In genomic region chr13:43159007-43159406, GRCh38 we compare ENCODE assay signal across 12 cellular contexts.
A peak's percentile ranks its signal among the peaks of the same experiment; 100 is the strongest.
DNase-seq lines count a peak whose midpoint lies in the region; ATAC-seq, FAIRE-seq and TF ChIP-seq lines count a peak whose summit lies in the region.
"Had no signal": no experiment of that assay in that cellular context is flagged by ENCODE, and none has a peak within 500 bp of the region (broad histone marks: within the 10 kb centered on the region; RNA-seq: fewer than 3 reads in every experiment).

No MANE protein-coding gene starts in this region.

- no peak overlapping the region for H3K27ac Mint-ChIP-seq in GM23338
- H3K27ac Mint-ChIP-seq: natural killer cell treated with Interleukin-12 subunit alpha and Interleukin-12 subunit beta and Interleukin-15 and Interleukin-18, amount 100 ng/mL, for 72 hours had no signal

- H3K4me1 ChIP-seq in GM23338 (ENCODE audit: insufficient read depth): peaks cover 5% of the 10 kb centered on the region; the same call in 1 of the 2 replicates
- H3K4me1 ChIP-seq: thyroid gland had no signal

- no peaks in the 10 kb centered on the region for H3K27me3 ChIP-seq in GM23338 (ENCODE audit: insufficient read depth)
- H3K27me3 ChIP-seq: thyroid gland had no signal

- H3K4me3 ChIP-seq in GM23338 (no peak overlapping the region), retinal pigment epithelial cell (ENCODE audit: low read length) (no peak overlapping the region)
- H3K4me3 ChIP-seq: thyroid gland had no signal

- no peaks in the 10 kb centered on the region for H3K36me3 ChIP-seq in GM23338 (ENCODE audit: insufficient read depth)
- H3K36me3 ChIP-seq: thyroid gland had no signal

- H3K4me3 Mint-ChIP-seq in GM23338: no peak overlapping the region
- H3K4me3 Mint-ChIP-seq: natural killer cell treated with Interleukin-12 subunit alpha and Interleukin-12 subunit beta and Interleukin-15 and Interleukin-18, amount 100 ng/mL, for 72 hours had no signal

- ATAC-seq in GM23338: peak; percentile 94
- ATAC-seq in HG03457 (IDR thresholded peaks at IDR 0.05; ENCODE audit: unreplicated experiment): no peak
- ATAC-seq in HG03159 (IDR thresholded peaks at IDR 0.05; ENCODE audit: unreplicated experiment): no peak
- no peak for ATAC-seq in GM21576 (IDR thresholded peaks at IDR 0.05; ENCODE audit: unreplicated experiment)
- ATAC-seq: natural killer cell treated with Interleukin-12 subunit alpha and Interleukin-12 subunit beta and Interleukin-15 and Interleukin-18, amount 100 ng/mL, for 72 hours had no signal

- H3K36me3 Mint-ChIP-seq in GM23338 (ENCODE audit: low read depth): no peaks in the 10 kb centered on the region; the same call in 2 of the 3 replicates
- H3K36me3 Mint-ChIP-seq: natural killer cell treated with Interleukin-12 subunit alpha and Interleukin-12 subunit beta and Interleukin-15 and Interleukin-18, amount 100 ng/mL, for 72 hours had no signal

- TF ChIP-seq CTCF in GM23338 (conservative IDR thresholded peaks at IDR 0.05; ENCODE audit: low read depth in 2 of 2) (peak in 1 of 2 experiments; percentile 34; a peak in 1 of 4 replicates), retinal pigment epithelial cell (conservative IDR thresholded peaks at IDR 0.05; ENCODE audit: low read depth, low read length) (peak; percentile 21)

- H3F3A ChIP-seq in GM23338 (replicated peaks; ENCODE audit: low read depth): no peaks in the 10 kb centered on the region

- H2AFZ ChIP-seq in GM23338: peak overlapping the region; percentile 30; the same call in 1 of the 2 replicates

- FAIRE-seq in H54 (lab: Jason Lieb, UNC): no peak

- TF ChIP-seq POLR2A in H54 (IDR thresholded peaks at IDR 0.05; ENCODE audit: low read depth, low read length): no peak

- H3K4me2 ChIP-seq in GM23338: no peak overlapping the region

- H3K4me1 Mint-ChIP-seq in GM23338: peaks cover 11% of the 10 kb centered on the region; the same call in 2 of the 3 replicates

- no peaks in the 10 kb centered on the region for H3K79me2 ChIP-seq in GM23338 (replicated peaks; ENCODE audit: insufficient read depth)

- peaks cover 2% of the 10 kb centered on the region for H3K27me3 Mint-ChIP-seq in GM23338 (ENCODE audit: insufficient read depth, low read depth, poor library complexity)

- DNase-seq in GM23338 (ENCODE audit: low spot score): peak; percentile 54
- peak; percentile 90 for DNase-seq in NCI-H446 treated with DMSO at 0.1 percent for 48 hours (lab: John Stamatoyannopoulos, UW)
- peak; percentile 83 for DNase-seq in fibroblast of peridontal ligament (ENCODE audit: extremely low read depth)
- no peak for DNase-seq in retinal pigment epithelial cell (ENCODE audit: low read depth)
- DNase-seq in H54 (ENCODE audit: insufficient read length, low spot score): no peak
- DNase-seq: activated CD4-positive, alpha-beta T cell treated with anti-CD3 and anti-CD28 coated beads, Interleukin-2, amount 50 U/mL, for 48 hours; stimulated activated CD4-positive, alpha-beta T cell treated with anti-CD3 and anti-CD28 coated beads, Interleukin-4, amount 100 ng/mL, for 1 hour had no signal

- no peaks in the 10 kb centered on the region for H4K20me1 ChIP-seq in GM23338 (replicated peaks; ENCODE audit: insufficient read depth)

- H3K9me3 Mint-ChIP-seq in GM23338: peaks cover 7% of the 10 kb centered on the region; the same call in 2 of the 3 replicates
- H3K9me3 Mint-ChIP-seq: natural killer cell treated with Interleukin-12 subunit alpha and Interleukin-12 subunit beta and Interleukin-15 and Interleukin-18, amount 100 ng/mL, for 72 hours had no signal

- no peak overlapping the region for H3K27ac ChIP-seq in GM23338 (ENCODE audit: low read depth)
- H3K27ac ChIP-seq: thyroid gland had no signal

- H3K9me2 ChIP-seq in GM23338 (ENCODE audit: insufficient read depth): peaks cover 16% of the 10 kb centered on the region; the same call in 1 of the 2 replicates

TF ChIP-seq in GM23338, 12 proteins besides CTCF, POLR2A, EP300 and RAD21:
- TF ChIP-seq, protein P1, sequence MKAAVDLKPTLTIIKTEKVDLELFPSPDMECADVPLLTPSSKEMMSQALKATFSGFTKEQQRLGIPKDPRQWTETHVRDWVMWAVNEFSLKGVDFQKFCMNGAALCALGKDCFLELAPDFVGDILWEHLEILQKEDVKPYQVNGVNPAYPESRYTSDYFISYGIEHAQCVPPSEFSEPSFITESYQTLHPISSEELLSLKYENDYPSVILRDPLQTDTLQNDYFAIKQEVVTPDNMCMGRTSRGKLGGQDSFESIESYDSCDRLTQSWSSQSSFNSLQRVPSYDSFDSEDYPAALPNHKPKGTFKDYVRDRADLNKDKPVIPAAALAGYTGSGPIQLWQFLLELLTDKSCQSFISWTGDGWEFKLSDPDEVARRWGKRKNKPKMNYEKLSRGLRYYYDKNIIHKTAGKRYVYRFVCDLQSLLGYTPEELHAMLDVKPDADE (IDR thresholded peaks at IDR 0.05): no peak

Comparison
In these comparisons a context has a peak if more than half of its experiments do, and no peak if none do; other contexts are left out.
1. DNase-seq: peak in GM23338 (single experiment), NCI-H446 treated with DMSO at 0.1 percent for 48 hours (single experiment) and fibroblast of peridontal ligament (single experiment); none in retinal pigment epithelial cell (single experiment) and H54 (single experiment).